1 cellular context compared by ENCODE assay signal in the genomic region with DNA sequence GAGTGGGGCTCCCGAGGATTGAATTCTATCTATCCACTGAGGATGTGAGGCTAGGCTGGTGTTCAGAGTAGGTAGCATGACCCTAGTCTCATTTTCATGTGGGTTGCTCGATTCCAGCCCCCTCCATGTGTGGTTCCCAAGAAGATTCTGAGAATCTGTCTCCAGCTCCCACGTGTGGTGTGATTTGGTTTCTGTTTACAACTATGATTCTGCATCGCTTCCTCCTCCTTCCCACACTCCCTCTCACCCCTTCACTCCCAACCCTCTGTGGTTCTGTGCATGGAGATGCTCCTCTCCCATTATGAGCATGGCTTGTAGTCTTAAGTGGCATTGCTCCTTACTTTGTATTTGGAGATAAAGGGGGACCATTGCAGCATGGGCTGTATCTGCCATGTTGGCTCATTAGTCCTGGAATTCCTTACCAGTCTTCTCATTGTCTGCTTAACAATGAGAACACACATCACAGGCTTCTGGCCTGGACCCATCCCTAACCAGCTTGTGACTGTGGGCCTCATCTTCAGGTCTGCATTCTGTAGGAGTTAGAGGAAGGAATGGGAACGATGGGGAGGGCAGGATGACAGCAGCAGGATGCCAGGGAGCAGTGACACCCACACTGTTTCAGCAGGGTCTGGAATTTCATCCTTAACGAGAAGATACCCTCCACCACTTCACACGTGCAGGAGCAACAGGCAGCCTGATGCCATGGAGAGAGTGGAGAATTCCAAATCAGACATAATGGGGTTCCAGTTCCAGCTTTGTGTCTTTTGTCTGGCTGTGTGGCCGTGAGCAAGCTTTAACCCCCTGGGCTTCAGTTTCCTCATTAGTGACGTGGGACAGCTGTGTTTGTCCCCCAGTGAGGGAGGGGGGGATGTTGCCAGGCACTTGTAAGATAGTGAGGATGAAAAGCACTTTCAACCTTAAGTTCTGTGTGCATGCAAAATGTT.
TF ChIP-seq lines count a peak whose summit lies in the region.

No MANE protein-coding gene starts in this region.

TF ChIP-seq in IMR-90, 13 proteins besides CTCF, POLR2A, EP300 and RAD21 (continued from another document):
- TF ChIP-seq, protein P1, sequence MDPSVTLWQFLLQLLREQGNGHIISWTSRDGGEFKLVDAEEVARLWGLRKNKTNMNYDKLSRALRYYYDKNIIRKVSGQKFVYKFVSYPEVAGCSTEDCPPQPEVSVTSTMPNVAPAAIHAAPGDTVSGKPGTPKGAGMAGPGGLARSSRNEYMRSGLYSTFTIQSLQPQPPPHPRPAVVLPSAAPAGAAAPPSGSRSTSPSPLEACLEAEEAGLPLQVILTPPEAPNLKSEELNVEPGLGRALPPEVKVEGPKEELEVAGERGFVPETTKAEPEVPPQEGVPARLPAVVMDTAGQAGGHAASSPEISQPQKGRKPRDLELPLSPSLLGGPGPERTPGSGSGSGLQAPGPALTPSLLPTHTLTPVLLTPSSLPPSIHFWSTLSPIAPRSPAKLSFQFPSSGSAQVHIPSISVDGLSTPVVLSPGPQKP (IDR thresholded peaks at IDR 0.05; ENCODE audit: borderline replicate concordance, low read depth, low read length) = no peak
- TF ChIP-seq NFE2L2 (IDR thresholded peaks at IDR 0.05; ENCODE audit: low read depth, low read length) (no peak), SMC3 (IDR thresholded peaks at IDR 0.05; ENCODE audit: low read depth, low read length) (no peak), CEBPB (IDR thresholded peaks at IDR 0.05; ENCODE audit: low read depth, low read length) (no peak), MAFK (IDR thresholded peaks at IDR 0.05; ENCODE audit: low read depth, low read length) (no peak), RCOR1 (IDR thresholded peaks at IDR 0.05; ENCODE audit: insufficient replicate concordance, low read length) (no peak), RFX5 (IDR thresholded peaks at IDR 0.05; ENCODE audit: low read depth, low read length) (no peak), FOS (IDR thresholded peaks at IDR 0.05; ENCODE audit: low read depth, low read length) (no peak), BHLHE40 (IDR thresholded peaks at IDR 0.05; ENCODE audit: low read depth, low read length) (no peak)
TF ChIP-seq in IMR-90: peak in this region for 0.
